Comparison of ENCODE assay signal across 18 cellular contexts in genomic region chr9:91182831-91183230, GRCh38.
DNase-seq lines count a peak whose midpoint lies in the region; ATAC-seq, FAIRE-seq and TF ChIP-seq lines count a peak whose summit lies in the region.
"Had no signal": no experiment of that assay in that cellular context is flagged by ENCODE, and none has a peak within 500 bp of the region (broad histone marks: within the 10 kb centered on the region; RNA-seq: fewer than 3 reads in every experiment).

No MANE protein-coding gene starts in this region.

- H4K20me1 ChIP-seq in keratinocyte (ENCODE audit: control insufficient read depth, extremely low read depth, insufficient read depth, low read length), result no peaks in the 10 kb centered on the region

- no peak overlapping the region for H3K4me3 ChIP-seq in keratinocyte (ENCODE audit: control insufficient read depth in 2 of 3, extremely low read depth in 1 of 3, insufficient read depth in 2 of 3, low read depth in 1 of 3, low read length in 3 of 3)

- peaks cover 6 to 7% of the 10 kb centered on the region in 2 donors for H3K36me3 Mint-ChIP-seq in activated T-cell treated with anti-CD3 and anti-CD28 coated beads, Interleukin-2, amount 50 U/mL, for 72 hours (ENCODE audit: insufficient read depth in 2 of 2)
- H3K36me3 Mint-ChIP-seq in type B pancreatic cell, result no peaks in the 10 kb centered on the region

- TF ChIP-seq CTCF in keratinocyte (optimal IDR thresholded peaks at IDR 0.05 in 1 of 3, IDR thresholded peaks at IDR 0.05 in 1 of 3, conservative IDR thresholded peaks at IDR 0.05 in 1 of 3; ENCODE audit: extremely low read depth in 1 of 3, insufficient read depth in 2 of 3, low read length in 3 of 3), result no peak
- no peak for TF ChIP-seq CTCF in type B pancreatic cell (conservative IDR thresholded peaks at IDR 0.05)

- peak overlapping the region; percentile 28 for H3K27ac ChIP-seq in keratinocyte (ENCODE audit: control insufficient read depth, insufficient read depth, low read length)
- H3K27ac ChIP-seq: KMS-11 had no signal

- peak overlapping the region; percentile 53 for H3K4me2 ChIP-seq in keratinocyte (ENCODE audit: control insufficient read depth, extremely low read depth, insufficient read depth, low read depth, low read length)
- H3K4me2 ChIP-seq: KMS-11 had no signal

- H3K36me3 ChIP-seq in keratinocyte (ENCODE audit: control insufficient read depth in 2 of 2, extremely low read depth in 1 of 2, insufficient read depth in 2 of 2, low read length in 2 of 2), result no peaks in the 10 kb centered on the region

- H3K9me3 ChIP-seq in keratinocyte (ENCODE audit: control insufficient read depth, low read depth, low read length), result no peaks in the 10 kb centered on the region

- dilution Hi-C loops in keratinocyte (cut with MboI; ENCODE audit: extremely low pct_ligation_motif_present, low sequenced_read_pairs), result no loop called here

- peak overlapping the region; percentile 26 for H3K27ac Mint-ChIP-seq in activated T-cell treated with anti-CD3 and anti-CD28 coated beads, Interleukin-2, amount 50 U/mL, for 72 hours
- H3K27ac Mint-ChIP-seq in type B pancreatic cell, result peak overlapping the region; percentile 39
- H3K27ac Mint-ChIP-seq: CD14-positive monocyte had no signal

- H2AFZ ChIP-seq in keratinocyte (ENCODE audit: control insufficient read depth, low read length), result no peak overlapping the region

- H3K9me3 Mint-ChIP-seq in activated T-cell treated with anti-CD3 and anti-CD28 coated beads, Interleukin-2, amount 50 U/mL, for 72 hours, result no peaks in the 10 kb centered on the region
- peaks cover 6% of the 10 kb centered on the region for H3K9me3 Mint-ChIP-seq in type B pancreatic cell

- peaks cover 11% of the 10 kb centered on the region for H3K27me3 ChIP-seq in keratinocyte (ENCODE audit: control insufficient read depth, extremely low read depth, insufficient read depth, low read length)

- DNase-seq in activated T-cell treated with anti-CD3 and anti-CD28 coated beads, Interleukin-2, amount 50 U/mL, for 72 hours, result no peak
- DNase-seq in activated T-cell treated with anti-CD3 and anti-CD28 coated beads for 4 hours, result no peak
- DNase-seq in RCC 7860 (ENCODE audit: low spot score), result no peak
- no peak for DNase-seq in keratinocyte (ENCODE audit: low read depth, low spot score)
- DNase-seq in type B pancreatic cell (ENCODE audit: extremely low spot score, unreplicated experiment), result no peak
- DNase-seq: DMS 273 treated with DMSO at 0.1 percent for 48 hours, GOT3, NCI-H1048, NCI-H1436 treated with DMSO at 0.1 percent for 48 hours, NCI-H2029 treated with DMSO at 0.1 percent for 48 hours, NCI-H82, SHP77 had no signal

- ATAC-seq in activated T-cell treated with anti-CD3 and anti-CD28 coated beads, Interleukin-2, amount 50 U/mL, for 72 hours (replicated peaks in 1 of 2), result no peak
- ATAC-seq in esophagus mucosa (no peak), HG03025 (IDR thresholded peaks at IDR 0.05; ENCODE audit: low FRiP score, unreplicated experiment) (no peak)
- ATAC-seq: HepG2 had no signal

- H3K79me2 ChIP-seq in keratinocyte (ENCODE audit: control insufficient read depth, insufficient read depth, low read length), result no peaks in the 10 kb centered on the region

- FAIRE-seq in RCC 7860 (lab: Jason Lieb, UNC), result peak; percentile 49
- no peak for FAIRE-seq in keratinocyte (lab: Jason Lieb, UNC)
- FAIRE-seq: A204.1, HepG2 had no signal

- H3K9me1 ChIP-seq in keratinocyte (ENCODE audit: control insufficient read depth, extremely low read depth, insufficient read depth, low read length), result peaks cover 4% of the 10 kb centered on the region

- peak overlapping the region; percentile 24 for H3K9ac ChIP-seq in keratinocyte (ENCODE audit: control insufficient read depth, extremely low read depth, insufficient read depth, low read length)
- H3K9ac ChIP-seq: KMS-11 had no signal

- no peak overlapping the region for H3K4me3 Mint-ChIP-seq in activated T-cell treated with anti-CD3 and anti-CD28 coated beads, Interleukin-2, amount 50 U/mL, for 72 hours
- H3K4me3 Mint-ChIP-seq in type B pancreatic cell, result no peak overlapping the region
- H3K4me3 Mint-ChIP-seq: CD14-positive monocyte had no signal

- H3K27me3 Mint-ChIP-seq in activated T-cell treated with anti-CD3 and anti-CD28 coated beads, Interleukin-2, amount 50 U/mL, for 72 hours (ENCODE audit: low read depth), result no peaks in the 10 kb centered on the region
- H3K27me3 Mint-ChIP-seq in type B pancreatic cell, result no peaks in the 10 kb centered on the region

- peaks cover 37% of the 10 kb centered on the region for H3K4me1 ChIP-seq in keratinocyte (ENCODE audit: control insufficient read depth, extremely low read depth, insufficient read depth, low read length)

- peaks cover 57% of the 10 kb centered on the region for H3K4me1 Mint-ChIP-seq in activated T-cell treated with anti-CD3 and anti-CD28 coated beads, Interleukin-2, amount 50 U/mL, for 72 hours (ENCODE audit: low read depth)
- H3K4me1 Mint-ChIP-seq in type B pancreatic cell (ENCODE audit: unreplicated experiment), result peaks cover 6% of the 10 kb centered on the region
